9 cellular contexts compared by ENCODE assay signal in the genomic region with DNA sequence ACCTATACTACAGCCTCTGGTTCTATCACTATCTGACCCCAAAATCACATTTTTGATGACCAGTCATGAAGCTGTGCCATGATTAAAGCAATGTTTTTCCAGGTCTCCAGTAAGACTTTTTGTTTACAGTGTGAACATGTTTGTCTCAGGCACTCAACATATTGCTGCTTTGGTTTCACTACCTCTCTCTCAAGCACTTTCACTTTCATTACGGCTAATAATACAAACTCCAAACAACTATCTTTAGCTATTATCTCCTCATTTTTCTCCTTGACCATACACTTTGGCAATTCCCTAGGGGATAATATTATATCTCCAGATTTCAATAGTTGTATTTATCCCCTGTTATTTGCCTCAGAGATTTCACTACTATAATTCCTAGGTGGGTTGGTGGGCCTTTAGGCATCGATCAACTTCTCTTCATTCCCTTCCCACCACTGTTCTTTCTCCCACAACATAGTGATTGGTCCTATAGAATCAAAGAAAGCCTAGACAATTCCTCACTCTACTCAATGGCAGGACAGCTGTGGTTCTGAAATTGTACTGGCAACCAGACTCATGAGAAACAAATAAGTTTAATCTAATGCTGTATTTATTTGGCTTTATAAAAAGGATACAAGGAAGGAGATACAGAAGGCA.
DNase-seq lines count a peak whose midpoint lies in the region; ATAC-seq and TF ChIP-seq lines count a peak whose summit lies in the region.
"Had no signal": no experiment of that assay in that cellular context is flagged by ENCODE, and none has a peak within 500 bp of the region (broad histone marks: within the 10 kb centered on the region; RNA-seq: fewer than 3 reads in every experiment).

No MANE protein-coding gene starts in this region.

- H2BK20ac ChIP-seq in H9 (ENCODE audit: low read depth, low read length, poor library complexity, severe bottlenecking): no peak overlapping the region

- no peak overlapping the region for H2AFZ ChIP-seq in H9 (ENCODE audit: low read length)

- CTCF ChIA-PET in activated CD4-positive, alpha-beta T cell treated with anti-CD3 and anti-CD28 coated beads for 36 hours (lab: Charles Lee): no interaction called here

- H2BK5ac ChIP-seq in H9 (ENCODE audit: insufficient read length, low read length): no peak overlapping the region

- H3K9ac ChIP-seq in H9 (ENCODE audit: extremely low read depth, insufficient read length, low read length): no peak overlapping the region

- WGBS in H9 (ENCODE audit: extremely low coverage, insufficient read length, low lambda C conversion rate): no CpG with 5 or more reads among the region's 2 CpGs

- H3K79me2 ChIP-seq in H9 (ENCODE audit: insufficient read depth, low read length): no peaks in the 10 kb centered on the region

- intact Hi-C loops in activated CD4-positive, alpha-beta T cell treated with anti-CD3 and anti-CD28 coated beads for 36 hours (cut with DNase I, micrococcal nuclease): no loop called here

- H3K4me1 Mint-ChIP-seq in activated naive CD8-positive, alpha-beta T cell treated with anti-CD3 and anti-CD28 coated beads, Interleukin-2, amount 10 ng/mL, durations not matched to agents 7 days and 5 days: no peaks in the 10 kb centered on the region
- H3K4me1 Mint-ChIP-seq in activated CD4-positive, alpha-beta T cell treated with anti-CD3 and anti-CD28 coated beads for 36 hours: no peaks in the 10 kb centered on the region
- H3K4me1 Mint-ChIP-seq in H9: no peaks in the 10 kb centered on the region

- H3K79me1 ChIP-seq in H9 (ENCODE audit: insufficient read depth, low read depth, low read length, poor library complexity, severe bottlenecking): no peaks in the 10 kb centered on the region

- H4K5ac ChIP-seq in H9 (ENCODE audit: insufficient read length, low read depth, low read length): no peak overlapping the region

- no peaks in the 10 kb centered on the region for H4K20me1 ChIP-seq in H9 (ENCODE audit: control insufficient read depth, insufficient read depth, insufficient read length)

- no peak overlapping the region for H3T11ph ChIP-seq in H9 (ENCODE audit: low read length)

- H3K23me2 ChIP-seq in H9 (ENCODE audit: insufficient read length, low read depth, low read length, poor library complexity, severe bottlenecking): no peaks in the 10 kb centered on the region

- H3K27me3 ChIP-seq in H9 (ENCODE audit: insufficient read depth, low read length): no peaks in the 10 kb centered on the region

- H3K4me3 Mint-ChIP-seq in activated naive CD8-positive, alpha-beta T cell treated with anti-CD3 and anti-CD28 coated beads, Interleukin-2, amount 10 ng/mL, durations not matched to agents 7 days and 5 days: peak overlapping the region; percentile 51
- no peak overlapping the region for H3K4me3 Mint-ChIP-seq in activated CD4-positive, alpha-beta T cell treated with anti-CD3 and anti-CD28 coated beads for 36 hours
- no peak overlapping the region for H3K4me3 Mint-ChIP-seq in H9

- no peak overlapping the region for H3K4me2 ChIP-seq in H9 (ENCODE audit: insufficient read depth, insufficient read length, low read length)

- no peaks in the 10 kb centered on the region for H3K9me3 ChIP-seq in H9 (ENCODE audit: control insufficient read depth, low read depth, low read length)

- no peaks in the 10 kb centered on the region for H3K4me1 ChIP-seq in H9 (ENCODE audit: insufficient read depth, low read length)

- H3K23ac ChIP-seq in H9 (ENCODE audit: insufficient read length, low read depth, low read length): no peak overlapping the region

- no peak overlapping the region for H2BK15ac ChIP-seq in H9 (ENCODE audit: low read depth, low read length)

- H3K4ac ChIP-seq in H9 (ENCODE audit: low read depth, low read length): no peak overlapping the region

- no peak overlapping the region for H2BK120ac ChIP-seq in H9 (ENCODE audit: low read depth, low read length, poor library complexity, severe bottlenecking)

- no peak overlapping the region for H3K18ac ChIP-seq in H9 (ENCODE audit: insufficient read length, low read depth, low read length)

- no peak overlapping the region for H4K8ac ChIP-seq in H9 (replicated peaks; ENCODE audit: insufficient read length, low read depth, low read length)

- peaks cover 5% of the 10 kb centered on the region for H3K9me3 Mint-ChIP-seq in activated naive CD8-positive, alpha-beta T cell treated with anti-CD3 and anti-CD28 coated beads, Interleukin-2, amount 10 ng/mL, durations not matched to agents 7 days and 5 days
- peaks cover 7% of the 10 kb centered on the region for H3K9me3 Mint-ChIP-seq in activated CD4-positive, alpha-beta T cell treated with anti-CD3 and anti-CD28 coated beads for 36 hours (ENCODE audit: low read depth)
- no peaks in the 10 kb centered on the region; a peak in 1 of 5 replicates for H3K9me3 Mint-ChIP-seq in H9

- peak; percentile 56 for ATAC-seq in GM19438 (IDR thresholded peaks at IDR 0.05; ENCODE audit: low read depth, unreplicated experiment)
- ATAC-seq in HG03432 (IDR thresholded peaks at IDR 0.05; ENCODE audit: unreplicated experiment): peak; percentile 88
- no peak for ATAC-seq in activated naive CD8-positive, alpha-beta T cell treated with anti-CD3 and anti-CD28 coated beads, Interleukin-2, amount 10 ng/mL, durations not matched to agents 7 days and 5 days (ENCODE audit: low read depth)
- ATAC-seq in activated CD4-positive, alpha-beta T cell treated with anti-CD3 and anti-CD28 coated beads for 36 hours: no peak

- H4K91ac ChIP-seq in H9 (ENCODE audit: insufficient read length, low read depth, low read length): no peak overlapping the region

- H3K27me3 Mint-ChIP-seq in activated naive CD8-positive, alpha-beta T cell treated with anti-CD3 and anti-CD28 coated beads, Interleukin-2, amount 10 ng/mL, durations not matched to agents 7 days and 5 days: no peaks in the 10 kb centered on the region
- H3K27me3 Mint-ChIP-seq in activated CD4-positive, alpha-beta T cell treated with anti-CD3 and anti-CD28 coated beads for 36 hours: no peaks in the 10 kb centered on the region
- H3K27me3 Mint-ChIP-seq in H9 (ENCODE audit: low read depth): no peaks in the 10 kb centered on the region

- H3K36me3 Mint-ChIP-seq in activated naive CD8-positive, alpha-beta T cell treated with anti-CD3 and anti-CD28 coated beads, Interleukin-2, amount 10 ng/mL, durations not matched to agents 7 days and 5 days: no peaks in the 10 kb centered on the region
- H3K36me3 Mint-ChIP-seq in activated CD4-positive, alpha-beta T cell treated with anti-CD3 and anti-CD28 coated beads for 36 hours (ENCODE audit: low read depth): no peaks in the 10 kb centered on the region
- no peaks in the 10 kb centered on the region for H3K36me3 Mint-ChIP-seq in H9 (ENCODE audit: insufficient read depth in 1 of 3, low read depth in 3 of 3)

- no peak overlapping the region for H3K14ac ChIP-seq in H9 (ENCODE audit: insufficient read depth, low read length)

- no peak overlapping the region for H3K27ac ChIP-seq in H9 (ENCODE audit: insufficient read length, low read depth, low read length)
- H3K27ac ChIP-seq: epithelial cell of prostate had no signal

- TF ChIP-seq CTCF in H9 (conservative IDR thresholded peaks at IDR 0.05): no peak

- H2BK12ac ChIP-seq in H9 (ENCODE audit: insufficient read length, low read depth, low read length): no peak overlapping the region

- DNase-seq in DMS153 treated with DMSO at 0.1 percent for 48 hours (lab: John Stamatoyannopoulos, UW; ENCODE audit: unreplicated experiment) (peak; percentile 8), NCI-H526 treated with DMSO at 0.1 percent for 48 hours (lab: John Stamatoyannopoulos, UW) (no peak), hippocampal formation (lab: John Stamatoyannopoulos, UW) (no peak), H9 (no peak)
- DNase-seq in activated naive CD8-positive, alpha-beta T cell treated with anti-CD3 and anti-CD28 coated beads, Interleukin-2, amount 10 ng/mL, durations not matched to agents 7 days and 5 days: no peak
- DNase-seq in activated CD4-positive, alpha-beta T cell treated with anti-CD3 and anti-CD28 coated beads for 36 hours: no peak

- no peak overlapping the region for H3K27ac Mint-ChIP-seq in activated naive CD8-positive, alpha-beta T cell treated with anti-CD3 and anti-CD28 coated beads, Interleukin-2, amount 10 ng/mL, durations not matched to agents 7 days and 5 days
- no peak overlapping the region for H3K27ac Mint-ChIP-seq in activated CD4-positive, alpha-beta T cell treated with anti-CD3 and anti-CD28 coated beads for 36 hours
- no peak overlapping the region; a peak in 1 of 7 replicates for H3K27ac Mint-ChIP-seq in H9

- no peak overlapping the region for H3K56ac ChIP-seq in H9 (ENCODE audit: insufficient read length, low read depth, low read length)

- H2AK5ac ChIP-seq in H9 (ENCODE audit: insufficient read length, low read length): no peak overlapping the region

- POLR2A ChIA-PET in activated naive CD8-positive, alpha-beta T cell treated with anti-CD3 and anti-CD28 coated beads, Interleukin-2, amount 10 ng/mL, durations not matched to agents 7 days and 5 days (lab: Charles Lee): no interaction called here
- POLR2A ChIA-PET in activated CD4-positive, alpha-beta T cell treated with anti-CD3 and anti-CD28 coated beads for 36 hours (lab: Charles Lee): no interaction called here

Comparison
In these comparisons a context has a peak if more than half of its experiments do, and no peak if none do; other contexts are left out.
1. ATAC-seq: peak in GM19438 (single experiment) and HG03432 (single experiment); none in activated naive CD8-positive, alpha-beta T cell treated with anti-CD3 and anti-CD28 coated beads, Interleukin-2, amount 10 ng/mL, durations not matched to agents 7 days and 5 days (single experiment) and activated CD4-positive, alpha-beta T cell treated with anti-CD3 and anti-CD28 coated beads for 36 hours (single experiment).